In genomic region chr10:11605807-11606408, GRCh38 we compare ENCODE assay signal across 23 cellular contexts. TPM values are rescaled to one million over a fixed set of nuclear protein-coding genes. Genes with fewer than 3 reads are reported as not detected.
A peak's percentile ranks its signal among the peaks of the same experiment; 100 is the strongest.
DNase-seq lines count a peak whose midpoint lies in the region; ATAC-seq and TF ChIP-seq lines count a peak whose summit lies in the region.
"Had no signal": no experiment of that assay in that cellular context is flagged by ENCODE, and none has a peak within 500 bp of the region (broad histone marks: within the 10 kb centered on the region; RNA-seq: fewer than 3 reads in every experiment).

No MANE protein-coding gene starts in this region.

- no peak for ATAC-seq in naive thymus-derived CD4-positive, alpha-beta T cell
- no peak for ATAC-seq in stimulated activated effector memory CD8-positive, alpha-beta T cell treated with anti-CD3 and anti-CD28 coated beads, Interleukin-12 subunit alpha, Interleukin-12 subunit beta, amount 100 ng/mL, for 72 hours
- ATAC-seq: activated CD4-positive, alpha-beta T cell treated with anti-CD3 and anti-CD28 coated beads for 36 hours had no signal

- no peaks in the 10 kb centered on the region for H3K9me3 Mint-ChIP-seq in naive thymus-derived CD4-positive, alpha-beta T cell
- H3K9me3 Mint-ChIP-seq in stimulated activated effector memory CD8-positive, alpha-beta T cell treated with anti-CD3 and anti-CD28 coated beads, Interleukin-12 subunit alpha, Interleukin-12 subunit beta, amount 100 ng/mL, for 72 hours: no peaks in the 10 kb centered on the region
- H3K9me3 Mint-ChIP-seq: CD4-positive, alpha-beta memory T cell had no signal

- peaks cover 0 to 34% (median 0%) of the 10 kb centered on the region in 5 donors for H3K27me3 Mint-ChIP-seq in naive thymus-derived CD4-positive, alpha-beta T cell
- H3K27me3 Mint-ChIP-seq: activated CD4-positive, alpha-beta T cell treated with anti-CD3 and anti-CD28 coated beads for 36 hours had no signal

- H3K9ac ChIP-seq in Karpas-422 (ENCODE audit: low read length) (peak overlapping the region; percentile 58), adipocyte (ENCODE audit: low read length) (no peak overlapping the region)
- H3K9ac ChIP-seq: KMS-11 had no signal

- H3K4me1 ChIP-seq in DOHH2 (ENCODE audit: control insufficient read depth, low read length) (peaks cover 87% of the 10 kb centered on the region), Karpas-422 (ENCODE audit: low read length) (peaks cover 92% of the 10 kb centered on the region), adipocyte (ENCODE audit: control insufficient read depth, insufficient read depth, low read length) (peaks cover 18% of the 10 kb centered on the region)
- H3K4me1 ChIP-seq in naive thymus-derived CD4-positive, alpha-beta T cell (ENCODE audit: control insufficient read depth in 2 of 2, insufficient read depth in 2 of 2, low read length in 2 of 2): peaks cover 0 to 21% of the 10 kb centered on the region in 2 donors

- H3K9me2 ChIP-seq in DOHH2 (replicated peaks; ENCODE audit: control insufficient read depth, low read length): no peaks in the 10 kb centered on the region
- no peaks in the 10 kb centered on the region for H3K9me2 ChIP-seq in Karpas-422 (replicated peaks; ENCODE audit: insufficient read depth, low read length)

- intact Hi-C loops in naive thymus-derived CD4-positive, alpha-beta T cell (cut with micrococcal nuclease): loop anchor here in 1 of 2 donors (2.0 to 10.0 kb wide), 2 partner anchors 119 to 439 kb away; partner anchors contain the start of gene UPF2

- H4K20me1 ChIP-seq in DOHH2 (ENCODE audit: control insufficient read depth, insufficient read depth, low read depth, low read length) (peaks cover 18% of the 10 kb centered on the region), Karpas-422 (ENCODE audit: insufficient read depth, low read depth, low read length) (peaks cover 22% of the 10 kb centered on the region; the same call in 1 of the 2 replicates)

- POLR2A ChIA-PET in naive thymus-derived CD4-positive, alpha-beta T cell (lab: Charles Lee): no interaction called here
- POLR2A ChIA-PET in RWPE1 (lab: Yijun Ruan, JAX; ENCODE audit: low non-redundant PET): no interaction called here

- H3K27ac Mint-ChIP-seq in naive thymus-derived CD4-positive, alpha-beta T cell: peak overlapping the region in 4 of 9 donors; percentile 23 to 93 (median 48)
- no peak overlapping the region for H3K27ac Mint-ChIP-seq in stimulated activated effector memory CD8-positive, alpha-beta T cell treated with anti-CD3 and anti-CD28 coated beads, Interleukin-12 subunit alpha, Interleukin-12 subunit beta, amount 100 ng/mL, for 72 hours
- H3K27ac Mint-ChIP-seq: activated CD4-positive, alpha-beta T cell treated with anti-CD3 and anti-CD28 coated beads for 36 hours had no signal

- H3K27ac ChIP-seq in DOHH2 (ENCODE audit: low read depth, low read length): peak overlapping the region; percentile 72
- H3K27ac ChIP-seq in Karpas-422 (ENCODE audit: low read length): peak overlapping the region; percentile 95
- H3K27ac ChIP-seq in naive thymus-derived CD4-positive, alpha-beta T cell (ENCODE audit: low read depth, low read length): no peak overlapping the region
- no peak overlapping the region for H3K27ac ChIP-seq in RWPE1
- H3K27ac ChIP-seq: coronary artery, KMS-11 had no signal

- CTCF ChIA-PET in naive thymus-derived CD4-positive, alpha-beta T cell (lab: Charles Lee): interaction anchor here (0.6 kb wide), 1 partner anchor 13 kb away, joined by 3 read pairs; no protein-coding TSS in a partner anchor
- CTCF ChIA-PET in RWPE1 (lab: Yijun Ruan, JAX): interaction anchor here (0.6 to 0.7 kb wide), 3 partner anchors 40 to 423 kb away, joined by 3 to 5 read pairs (median 3); no protein-coding TSS in a partner anchor

- H3K4me2 ChIP-seq in DOHH2 (ENCODE audit: low read length) (peak overlapping the region; percentile 99), Karpas-422 (ENCODE audit: low read depth, low read length, poor library complexity, severe bottlenecking) (peak overlapping the region; percentile 81)
- H3K4me2 ChIP-seq: KMS-11 had no signal

- H3K9me3 ChIP-seq in DOHH2 (ENCODE audit: control insufficient read depth, insufficient read depth, low read length) (no peaks in the 10 kb centered on the region), Karpas-422 (ENCODE audit: low read length) (no peaks in the 10 kb centered on the region), adipocyte (ENCODE audit: control insufficient read depth, low read length) (no peaks in the 10 kb centered on the region)
- no peaks in the 10 kb centered on the region for H3K9me3 ChIP-seq in naive thymus-derived CD4-positive, alpha-beta T cell (ENCODE audit: control insufficient read depth in 2 of 3, low read length in 3 of 3)

- H3K27me3 ChIP-seq in DOHH2 (ENCODE audit: control insufficient read depth, low read length) (no peaks in the 10 kb centered on the region), Karpas-422 (ENCODE audit: low read length) (no peaks in the 10 kb centered on the region), adipocyte (replicated peaks; ENCODE audit: control insufficient read depth, insufficient read depth, low read length) (no peaks in the 10 kb centered on the region)
- no peaks in the 10 kb centered on the region for H3K27me3 ChIP-seq in naive thymus-derived CD4-positive, alpha-beta T cell (ENCODE audit: control insufficient read depth in 2 of 2, insufficient read depth in 2 of 2, low read length in 2 of 2)

- in situ Hi-C loops in ACHN (cut with HindIII; ENCODE audit: low pct_ligation_motif_present, low pct_unique_long_range_greater_than_20kb, low sequenced_read_pairs): no loop called here

- TF ChIP-seq CTCF in DOHH2 (IDR thresholded peaks at IDR 0.05; ENCODE audit: low read depth, low read length, poor library complexity, severe bottlenecking) (no peak), RWPE1 (conservative IDR thresholded peaks at IDR 0.05; ENCODE audit: low read depth) (no peak)

- peaks cover 26 to 74% (median 63%) of the 10 kb centered on the region in 7 donors for H3K4me1 Mint-ChIP-seq in naive thymus-derived CD4-positive, alpha-beta T cell
- H3K4me1 Mint-ChIP-seq in stimulated activated effector memory CD8-positive, alpha-beta T cell treated with anti-CD3 and anti-CD28 coated beads, Interleukin-12 subunit alpha, Interleukin-12 subunit beta, amount 100 ng/mL, for 72 hours: no peaks in the 10 kb centered on the region

- H3K36me3 ChIP-seq in DOHH2 (ENCODE audit: control insufficient read depth, low read length): peaks cover 45% of the 10 kb centered on the region
- peaks cover 16% of the 10 kb centered on the region; the same call in 1 of the 2 replicates for H3K36me3 ChIP-seq in Karpas-422 (ENCODE audit: insufficient read depth, low read length)
- H3K36me3 ChIP-seq in adipocyte (ENCODE audit: control insufficient read depth, insufficient read depth, low read length, severe bottlenecking): no peaks in the 10 kb centered on the region
- no peaks in the 10 kb centered on the region for H3K36me3 ChIP-seq in naive thymus-derived CD4-positive, alpha-beta T cell (ENCODE audit: control insufficient read depth in 2 of 3, insufficient read depth in 3 of 3, low read length in 3 of 3)

- peaks cover 0 to 3% (median 0%) of the 10 kb centered on the region in 5 donors for H3K36me3 Mint-ChIP-seq in naive thymus-derived CD4-positive, alpha-beta T cell
- H3K36me3 Mint-ChIP-seq in stimulated activated effector memory CD8-positive, alpha-beta T cell treated with anti-CD3 and anti-CD28 coated beads, Interleukin-12 subunit alpha, Interleukin-12 subunit beta, amount 100 ng/mL, for 72 hours: no peaks in the 10 kb centered on the region

- H3K79me2 ChIP-seq in DOHH2 (ENCODE audit: control insufficient read depth, low read length) (peaks cover 100% of the 10 kb centered on the region), Karpas-422 (ENCODE audit: low read length) (peaks cover 99% of the 10 kb centered on the region)

- H3K4me3 ChIP-seq in DOHH2 (ENCODE audit: low read length) (peak overlapping the region; percentile 60), Karpas-422 (ENCODE audit: low read length) (peak overlapping the region; percentile 61), adipocyte (ENCODE audit: low read length) (peak overlapping the region; percentile 40)
- no peak overlapping the region for H3K4me3 ChIP-seq in naive thymus-derived CD4-positive, alpha-beta T cell (ENCODE audit: low read length)
- H3K4me3 ChIP-seq: coronary artery, lung had no signal

- H3F3A ChIP-seq in DOHH2 (ENCODE audit: control insufficient read depth, insufficient read depth): peaks cover 28% of the 10 kb centered on the region

- H2AFZ ChIP-seq in Karpas-422 (ENCODE audit: low read length): no peak overlapping the region

- peak; percentile 67 for DNase-seq in Karpas-422
- no peak for DNase-seq in adipocyte (ENCODE audit: low read depth)
- no peak for DNase-seq in naive thymus-derived CD4-positive, alpha-beta T cell
- no peak for DNase-seq in RWPE1 (ENCODE audit: low spot score)
- DNase-seq in superior temporal gyrus (ENCODE audit: extremely low spot score): no peak
- DNase-seq in ACHN: no peak
- no peak for DNase-seq in stimulated activated effector memory CD8-positive, alpha-beta T cell treated with anti-CD3 and anti-CD28 coated beads, Interleukin-12 subunit alpha, Interleukin-12 subunit beta, amount 100 ng/mL, for 72 hours (ENCODE audit: low spot score in 2 of 2)
- DNase-seq: activated CD4-positive, alpha-beta T cell treated with anti-CD3 and anti-CD28 coated beads for 36 hours; CD4-positive, alpha-beta memory T cell; DMS153; GF-D8; H7; islet precursor cell; NCI-H1105 treated with DMSO at 0.1 percent for 48 hours; NCI-H2107; NCI-H510A; occipital lobe; retina; stimulated activated CD4-positive, alpha-beta T cell treated with anti-CD3 and anti-CD28 coated beads, Interleukin-12 subunit alpha, Interleukin-12 subunit beta, amount 100 ng/mL, for 4 hours had no signal

- H3K4me3 Mint-ChIP-seq in naive thymus-derived CD4-positive, alpha-beta T cell: peak overlapping the region in 6 of 10 donors; percentile 1 to 77 (median 53)
- no peak overlapping the region for H3K4me3 Mint-ChIP-seq in stimulated activated effector memory CD8-positive, alpha-beta T cell treated with anti-CD3 and anti-CD28 coated beads, Interleukin-12 subunit alpha, Interleukin-12 subunit beta, amount 100 ng/mL, for 72 hours
- H3K4me3 Mint-ChIP-seq: activated CD4-positive, alpha-beta T cell treated with anti-CD3 and anti-CD28 coated beads for 36 hours had no signal

RNA-seq across cellular contexts. Expression of gene USP6NL, which starts 5.5 kb away (rescaled TPM):
- 54.3 and 63.9 TPM in 2 replicates for total RNA-seq in Karpas-422 (2014; rRNA removed; shearing (Covaris generic); ENCODE audit: low replicate concordance)
- total RNA-seq in naive thymus-derived CD4-positive, alpha-beta T cell: 1 to 10 TPM in 4 of 5 experiments, under 1 TPM in 1; 0.70 to 6.6 (median 5.0) TPM
- polyA plus RNA-seq in naive thymus-derived CD4-positive, alpha-beta T cell: 1 to 10 TPM; 2.2 to 4.6 TPM

Comparison
In these comparisons a context has a peak if more than half of its experiments do, and no peak if none do; other contexts are left out.
1. H3K27ac ChIP-seq: peak in DOHH2 (single experiment) and Karpas-422 (single experiment); none in naive thymus-derived CD4-positive, alpha-beta T cell (single experiment) and RWPE1 (single experiment).